In the genomic region with DNA sequence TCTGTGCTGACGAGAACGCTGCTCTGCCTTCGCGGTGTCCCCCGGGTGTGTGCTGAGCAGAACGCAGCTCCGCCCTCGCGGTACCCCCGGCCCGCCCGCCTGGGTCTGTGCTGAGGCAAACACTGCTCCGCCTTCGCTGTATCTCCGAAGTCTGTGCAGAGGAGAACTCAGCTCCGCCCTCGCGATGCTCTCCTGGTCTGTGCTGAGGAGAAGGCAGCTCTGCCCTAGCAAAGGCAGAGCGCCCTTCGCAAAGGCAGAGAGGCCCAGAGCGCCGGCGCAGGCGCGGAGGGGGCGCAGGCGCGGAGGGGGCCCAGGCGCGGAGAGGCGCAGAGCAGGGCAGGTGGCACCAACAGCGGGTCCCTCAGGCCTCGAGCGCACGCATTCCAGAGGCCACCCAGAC, we compare ENCODE assay signal across 8 cellular contexts.
DNase-seq lines count a peak whose midpoint lies in the region; ATAC-seq, FAIRE-seq and TF ChIP-seq lines count a peak whose summit lies in the region.
"Not testable (repeated sequence)": the region's sequence is repeated elsewhere in the genome, so short reads cannot be mapped to it uniquely, and the experiment has no call there.

No MANE protein-coding gene starts in this region.

- H3K9me3 Mint-ChIP-seq in natural killer cell = not testable (repeated sequence)

- not testable (repeated sequence) for H3K27me3 Mint-ChIP-seq in natural killer cell (ENCODE audit: low read depth in 2 of 2)

- POLR2A ChIA-PET in A549 (lab: Yijun Ruan, JAX) = not testable (repeated sequence)

- H3K4me3 Mint-ChIP-seq in natural killer cell = not testable (repeated sequence)

- 56% methylated on average over 22 of the region's 35 CpGs for WGBS in A549 (ENCODE audit: missing lambda C conversion rate)

- not testable (repeated sequence) for TF ChIP-seq RAD21 in A549 (conservative IDR thresholded peaks at IDR 0.05 in 1 of 2, IDR thresholded peaks at IDR 0.05 in 1 of 2)

- TF ChIP-seq CTCF in A549 (IDR thresholded peaks at IDR 0.05); foreskin fibroblast (IDR thresholded peaks at IDR 0.05; ENCODE audit: low read depth, low read length); natural killer cell (IDR thresholded peaks at IDR 0.05): not testable (repeated sequence)

- H3K36me3 Mint-ChIP-seq in natural killer cell = not testable (repeated sequence)

- peak; percentile 85 to 93 for ATAC-seq in A549
- ATAC-seq in GM18861 (IDR thresholded peaks at IDR 0.05; ENCODE audit: unreplicated experiment) = peak; percentile 80
- ATAC-seq in GM21515 (IDR thresholded peaks at IDR 0.05; ENCODE audit: unreplicated experiment) = peak; percentile 100
- peak; percentile 67 for ATAC-seq in HG02970 (IDR thresholded peaks at IDR 0.05; ENCODE audit: low FRiP score, unreplicated experiment)
- peak; percentile 99 for ATAC-seq in HG03571 (IDR thresholded peaks at IDR 0.05; ENCODE audit: unreplicated experiment)
- ATAC-seq in natural killer cell = peak; percentile 78 to 99 (median 85)

- H3K27ac Mint-ChIP-seq in natural killer cell = not testable (repeated sequence)

- not testable (repeated sequence) for H3K9me3 ChIP-seq in A549

- CTCF ChIA-PET in A549 (lab: Yijun Ruan, JAX) = not testable (repeated sequence)

- not testable (repeated sequence) for H3K4me3 ChIP-seq in A549; foreskin fibroblast (ENCODE audit: low read depth in 1 of 2, low read length in 2 of 2)

- DNase-seq in A549 (ENCODE audit: low read depth in 1 of 2, low spot score in 1 of 2) = peak in 1 of 2 experiments; percentile 18
- DNase-seq in activated CD4-positive, alpha-beta T cell treated with anti-CD3 and anti-CD28 coated beads for 48 hours = peak; percentile 6
- peak; percentile 1 to 30 for DNase-seq in foreskin fibroblast
- DNase-seq in natural killer cell = not testable (repeated sequence)

- TF ChIP-seq EP300 in A549 (IDR thresholded peaks at IDR 0.05) = not testable (repeated sequence)

- H3K4me1 ChIP-seq in A549 = not testable (repeated sequence)

- H3K4me1 Mint-ChIP-seq in natural killer cell = not testable (repeated sequence)

- not testable (repeated sequence) for H3K27ac ChIP-seq in A549

- not testable (repeated sequence) for TF ChIP-seq POLR2A in A549 (IDR thresholded peaks at IDR 0.05; ENCODE audit: low read length)

- H3K4me2 ChIP-seq in A549 = not testable (repeated sequence)

- intact Hi-C loops in natural killer cell (cut with micrococcal nuclease) = not testable (repeated sequence)

- FAIRE-seq in A549 (lab: Jason Lieb, UNC) = not testable (repeated sequence)
